In genomic region chr19:18300930-18301717, GRCh38 we compare ENCODE assay signal across 1 cellular context.
TF ChIP-seq lines count a peak whose summit lies in the region.

No MANE protein-coding gene starts in this region.

TF ChIP-seq in K562, 482 proteins besides CTCF, POLR2A, EP300 and RAD21 (continued from another document):
- TF ChIP-seq SP1 (CRISPR knock-in tag; IDR thresholded peaks at IDR 0.05) (peak; percentile 49; the same call in 1 of the 2 replicates), KLF16 (IDR thresholded peaks at IDR 0.05) (no peak), NFIC (IDR thresholded peaks at IDR 0.05) (peak; percentile 90), ATF7 (IDR thresholded peaks at IDR 0.05) (peak; percentile 33; the same call in 1 of the 2 replicates), ATF3 (IDR thresholded peaks at IDR 0.05) (peak; percentile 91), ATF3 (CRISPR knock-in tag; conservative IDR thresholded peaks at IDR 0.05) (no peak), ZKSCAN8 (CRISPR knock-in tag; IDR thresholded peaks at IDR 0.05) (peak; percentile 100), SMARCA4 (IDR thresholded peaks at IDR 0.05) (peak; percentile 67), DPF2 (IDR thresholded peaks at IDR 0.05) (peak; percentile 65), RCOR1 (IDR thresholded peaks at IDR 0.05; ENCODE audit: borderline replicate concordance in 1 of 2, low read depth in 2 of 2, low read length in 2 of 2) (0 out of 4 replicates have a peak, but pooled peaks of 1 of the 2 experiments have one; percentile 23), HMGN3 (IDR thresholded peaks at IDR 0.05; ENCODE audit: borderline replicate concordance, extremely low read depth, insufficient read length, low read depth, low read length) (peak; percentile 50), TFE3 (CRISPR knock-in tag; IDR thresholded peaks at IDR 0.05) (no peak), SMARCA5 (IDR thresholded peaks at IDR 0.05) (peak; percentile 46; the same call in 1 of the 2 replicates), NFE2 (IDR thresholded peaks at IDR 0.05; ENCODE audit: low read depth) (no peak), CBX1 (IDR thresholded peaks at IDR 0.05; ENCODE audit: low read depth) (0 out of 2 replicates have a peak, but pooled peaks have one; percentile 5), ZFX (CRISPR knock-in tag; IDR thresholded peaks at IDR 0.05) (peak; percentile 59), ZNF395 (CRISPR knock-in tag; IDR thresholded peaks at IDR 0.05) (no peak), FOSL1 (tag; conservative IDR thresholded peaks at IDR 0.05) (peak; percentile 94), JUN (IDR thresholded peaks at IDR 0.05; ENCODE audit: borderline replicate concordance, low read depth, low read length) (peak; percentile 70; the same call in 1 of the 2 replicates), JUN (CRISPR knock-in tag; IDR thresholded peaks at IDR 0.05; ENCODE audit: borderline replicate concordance) (peak; percentile 87; the same call in 1 of the 2 replicates)
- TF ChIP-seq, protein P1, sequence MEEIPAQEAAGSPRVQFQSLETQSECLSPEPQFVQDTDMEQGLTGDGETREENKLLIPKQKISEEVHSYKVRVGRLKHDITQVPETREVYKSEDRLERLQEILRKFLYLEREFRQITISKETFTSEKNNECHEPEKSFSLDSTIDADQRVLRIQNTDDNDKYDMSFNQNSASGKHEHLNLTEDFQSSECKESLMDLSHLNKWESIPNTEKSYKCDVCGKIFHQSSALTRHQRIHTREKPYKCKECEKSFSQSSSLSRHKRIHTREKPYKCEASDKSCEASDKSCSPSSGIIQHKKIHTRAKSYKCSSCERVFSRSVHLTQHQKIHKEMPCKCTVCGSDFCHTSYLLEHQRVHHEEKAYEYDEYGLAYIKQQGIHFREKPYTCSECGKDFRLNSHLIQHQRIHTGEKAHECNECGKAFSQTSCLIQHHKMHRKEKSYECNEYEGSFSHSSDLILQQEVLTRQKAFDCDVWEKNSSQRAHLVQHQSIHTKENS (CRISPR knock-in tag; IDR thresholded peaks at IDR 0.05) = no peak
- TF ChIP-seq, protein P2, sequence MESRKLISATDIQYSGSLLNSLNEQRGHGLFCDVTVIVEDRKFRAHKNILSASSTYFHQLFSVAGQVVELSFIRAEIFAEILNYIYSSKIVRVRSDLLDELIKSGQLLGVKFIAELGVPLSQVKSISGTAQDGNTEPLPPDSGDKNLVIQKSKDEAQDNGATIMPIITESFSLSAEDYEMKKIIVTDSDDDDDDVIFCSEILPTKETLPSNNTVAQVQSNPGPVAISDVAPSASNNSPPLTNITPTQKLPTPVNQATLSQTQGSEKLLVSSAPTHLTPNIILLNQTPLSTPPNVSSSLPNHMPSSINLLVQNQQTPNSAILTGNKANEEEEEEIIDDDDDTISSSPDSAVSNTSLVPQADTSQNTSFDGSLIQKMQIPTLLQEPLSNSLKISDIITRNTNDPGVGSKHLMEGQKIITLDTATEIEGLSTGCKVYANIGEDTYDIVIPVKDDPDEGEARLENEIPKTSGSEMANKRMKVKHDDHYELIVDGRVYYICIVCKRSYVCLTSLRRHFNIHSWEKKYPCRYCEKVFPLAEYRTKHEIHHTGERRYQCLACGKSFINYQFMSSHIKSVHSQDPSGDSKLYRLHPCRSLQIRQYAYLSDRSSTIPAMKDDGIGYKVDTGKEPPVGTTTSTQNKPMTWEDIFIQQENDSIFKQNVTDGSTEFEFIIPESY (CRISPR knock-in tag; IDR thresholded peaks at IDR 0.05) = peak; percentile 69
- TF ChIP-seq, protein P3, sequence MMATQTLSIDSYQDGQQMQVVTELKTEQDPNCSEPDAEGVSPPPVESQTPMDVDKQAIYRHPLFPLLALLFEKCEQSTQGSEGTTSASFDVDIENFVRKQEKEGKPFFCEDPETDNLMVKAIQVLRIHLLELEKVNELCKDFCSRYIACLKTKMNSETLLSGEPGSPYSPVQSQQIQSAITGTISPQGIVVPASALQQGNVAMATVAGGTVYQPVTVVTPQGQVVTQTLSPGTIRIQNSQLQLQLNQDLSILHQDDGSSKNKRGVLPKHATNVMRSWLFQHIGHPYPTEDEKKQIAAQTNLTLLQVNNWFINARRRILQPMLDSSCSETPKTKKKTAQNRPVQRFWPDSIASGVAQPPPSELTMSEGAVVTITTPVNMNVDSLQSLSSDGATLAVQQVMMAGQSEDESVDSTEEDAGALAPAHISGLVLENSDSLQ (IDR thresholded peaks at IDR 0.05) = 0 out of 2 replicates have a peak, but pooled peaks have one; percentile 25
TF ChIP-seq in K562: peak in this region for 49.
